ENCODE assay signal across 2 cellular contexts in the genomic region with DNA sequence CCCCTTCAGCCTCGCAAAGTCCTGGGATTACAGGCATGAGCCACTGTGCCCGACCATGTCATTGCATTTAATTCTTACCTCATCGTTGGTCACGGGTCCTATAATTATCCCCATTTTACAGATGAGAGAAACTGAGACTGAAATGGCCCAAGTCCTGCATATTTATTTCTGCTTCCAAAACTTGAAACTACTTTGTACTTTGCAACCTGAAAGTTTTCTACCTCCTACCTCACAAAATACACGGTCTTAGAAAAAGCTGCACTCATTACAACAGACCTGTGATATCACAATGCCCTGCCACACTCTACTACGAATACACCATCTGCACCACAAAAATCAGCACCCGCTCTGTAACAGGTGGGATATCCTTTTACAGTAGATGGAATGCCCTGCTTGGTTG.
TF ChIP-seq lines count a peak whose summit lies in the region.

No MANE protein-coding gene starts in this region.

TF ChIP-seq in SK-N-SH, 30 proteins besides CTCF, POLR2A, EP300 and RAD21 (continued from another document):
- TF ChIP-seq NFIC (IDR thresholded peaks at IDR 0.05; ENCODE audit: borderline replicate concordance) (no peak), MXI1 (IDR thresholded peaks at IDR 0.05; ENCODE audit: low read depth, low read length) (no peak)
- TF ChIP-seq, protein P1, sequence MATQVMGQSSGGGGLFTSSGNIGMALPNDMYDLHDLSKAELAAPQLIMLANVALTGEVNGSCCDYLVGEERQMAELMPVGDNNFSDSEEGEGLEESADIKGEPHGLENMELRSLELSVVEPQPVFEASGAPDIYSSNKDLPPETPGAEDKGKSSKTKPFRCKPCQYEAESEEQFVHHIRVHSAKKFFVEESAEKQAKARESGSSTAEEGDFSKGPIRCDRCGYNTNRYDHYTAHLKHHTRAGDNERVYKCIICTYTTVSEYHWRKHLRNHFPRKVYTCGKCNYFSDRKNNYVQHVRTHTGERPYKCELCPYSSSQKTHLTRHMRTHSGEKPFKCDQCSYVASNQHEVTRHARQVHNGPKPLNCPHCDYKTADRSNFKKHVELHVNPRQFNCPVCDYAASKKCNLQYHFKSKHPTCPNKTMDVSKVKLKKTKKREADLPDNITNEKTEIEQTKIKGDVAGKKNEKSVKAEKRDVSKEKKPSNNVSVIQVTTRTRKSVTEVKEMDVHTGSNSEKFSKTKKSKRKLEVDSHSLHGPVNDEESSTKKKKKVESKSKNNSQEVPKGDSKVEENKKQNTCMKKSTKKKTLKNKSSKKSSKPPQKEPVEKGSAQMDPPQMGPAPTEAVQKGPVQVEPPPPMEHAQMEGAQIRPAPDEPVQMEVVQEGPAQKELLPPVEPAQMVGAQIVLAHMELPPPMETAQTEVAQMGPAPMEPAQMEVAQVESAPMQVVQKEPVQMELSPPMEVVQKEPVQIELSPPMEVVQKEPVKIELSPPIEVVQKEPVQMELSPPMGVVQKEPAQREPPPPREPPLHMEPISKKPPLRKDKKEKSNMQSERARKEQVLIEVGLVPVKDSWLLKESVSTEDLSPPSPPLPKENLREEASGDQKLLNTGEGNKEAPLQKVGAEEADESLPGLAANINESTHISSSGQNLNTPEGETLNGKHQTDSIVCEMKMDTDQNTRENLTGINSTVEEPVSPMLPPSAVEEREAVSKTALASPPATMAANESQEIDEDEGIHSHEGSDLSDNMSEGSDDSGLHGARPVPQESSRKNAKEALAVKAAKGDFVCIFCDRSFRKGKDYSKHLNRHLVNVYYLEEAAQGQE (IDR thresholded peaks at IDR 0.05; ENCODE audit: low read depth, low read length), result no peak

TF ChIP-seq in SK-N-SH treated with all-trans-retinoic acid at 6 μM for 48 hours, 23 proteins besides CTCF, POLR2A, EP300 and RAD21:
- TF ChIP-seq, protein P2, sequence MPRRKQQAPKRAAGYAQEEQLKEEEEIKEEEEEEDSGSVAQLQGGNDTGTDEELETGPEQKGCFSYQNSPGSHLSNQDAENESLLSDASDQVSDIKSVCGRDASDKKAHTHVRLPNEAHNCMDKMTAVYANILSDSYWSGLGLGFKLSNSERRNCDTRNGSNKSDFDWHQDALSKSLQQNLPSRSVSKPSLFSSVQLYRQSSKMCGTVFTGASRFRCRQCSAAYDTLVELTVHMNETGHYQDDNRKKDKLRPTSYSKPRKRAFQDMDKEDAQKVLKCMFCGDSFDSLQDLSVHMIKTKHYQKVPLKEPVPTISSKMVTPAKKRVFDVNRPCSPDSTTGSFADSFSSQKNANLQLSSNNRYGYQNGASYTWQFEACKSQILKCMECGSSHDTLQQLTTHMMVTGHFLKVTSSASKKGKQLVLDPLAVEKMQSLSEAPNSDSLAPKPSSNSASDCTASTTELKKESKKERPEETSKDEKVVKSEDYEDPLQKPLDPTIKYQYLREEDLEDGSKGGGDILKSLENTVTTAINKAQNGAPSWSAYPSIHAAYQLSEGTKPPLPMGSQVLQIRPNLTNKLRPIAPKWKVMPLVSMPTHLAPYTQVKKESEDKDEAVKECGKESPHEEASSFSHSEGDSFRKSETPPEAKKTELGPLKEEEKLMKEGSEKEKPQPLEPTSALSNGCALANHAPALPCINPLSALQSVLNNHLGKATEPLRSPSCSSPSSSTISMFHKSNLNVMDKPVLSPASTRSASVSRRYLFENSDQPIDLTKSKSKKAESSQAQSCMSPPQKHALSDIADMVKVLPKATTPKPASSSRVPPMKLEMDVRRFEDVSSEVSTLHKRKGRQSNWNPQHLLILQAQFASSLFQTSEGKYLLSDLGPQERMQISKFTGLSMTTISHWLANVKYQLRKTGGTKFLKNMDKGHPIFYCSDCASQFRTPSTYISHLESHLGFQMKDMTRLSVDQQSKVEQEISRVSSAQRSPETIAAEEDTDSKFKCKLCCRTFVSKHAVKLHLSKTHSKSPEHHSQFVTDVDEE (CRISPR knock-in tag; IDR thresholded peaks at IDR 0.05), result no peak
